8 cellular contexts compared by ENCODE assay signal in the genomic region with DNA sequence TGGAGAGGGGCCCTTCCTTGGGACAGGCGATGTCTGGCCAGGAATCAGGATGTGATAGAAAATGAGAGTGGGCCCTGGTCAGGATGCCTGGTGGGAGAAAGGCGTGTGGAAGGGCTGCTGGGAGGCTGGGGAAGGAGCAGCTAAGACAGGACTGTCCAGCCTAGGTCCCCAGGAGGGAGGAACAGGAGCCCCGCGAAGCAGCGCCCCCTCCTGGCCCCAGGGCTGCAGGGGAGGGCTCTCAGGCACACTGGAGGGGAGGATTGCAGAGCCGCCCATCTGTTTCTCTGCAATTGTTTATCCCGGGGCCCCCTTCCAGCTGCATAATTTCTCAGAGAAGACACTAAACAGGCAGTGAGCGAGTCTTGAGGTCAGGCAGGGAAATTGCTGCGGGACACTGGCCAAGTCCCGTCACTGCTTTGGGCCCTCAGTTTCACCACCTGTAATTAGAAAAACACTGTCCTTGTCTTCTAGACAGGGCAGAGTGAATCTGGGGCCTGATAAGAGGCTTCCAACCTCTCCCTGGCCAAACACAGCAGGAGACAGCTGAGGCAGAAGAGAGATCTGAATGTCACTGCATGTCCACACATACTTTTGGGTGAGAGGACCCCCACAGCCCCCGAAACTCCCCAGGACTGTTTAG. TPM values are rescaled to one million over a fixed set of nuclear protein-coding genes. Genes with fewer than 3 reads are reported as not detected.
A peak's percentile ranks its signal among the peaks of the same experiment; 100 is the strongest.
DNase-seq lines count a peak whose midpoint lies in the region; ATAC-seq and TF ChIP-seq lines count a peak whose summit lies in the region.

No MANE protein-coding gene starts in this region.

- no peak overlapping the region for H3K9ac ChIP-seq in mesendoderm (ENCODE audit: low read length)

- H3K36me3 ChIP-seq in mesendoderm (ENCODE audit: control insufficient read depth, insufficient read depth, low read length), result no peaks in the 10 kb centered on the region

- DNase-seq in Calu3 (peak; percentile 34), HL-60 (ENCODE audit: low read depth in 1 of 2, low spot score in 1 of 2) (no peak), astrocyte of the spinal cord (ENCODE audit: low read depth, low spot score) (no peak), mesendoderm (peak; percentile 43), T-helper 2 cell (no peak), NCI-H2107 (lab: John Stamatoyannopoulos, UW) (no peak)

- H3K27ac ChIP-seq in HL-60 (replicated peaks) (no peak overlapping the region), mesendoderm (ENCODE audit: low read depth, low read length) (no peak overlapping the region)

- no peak overlapping the region for H2AK5ac ChIP-seq in mesendoderm (ENCODE audit: low read length)

- H3K27me3 Mint-ChIP-seq in Calu3 (ENCODE audit: unreplicated experiment), result peaks cover 97% of the 10 kb centered on the region

- no peaks in the 10 kb centered on the region for H3K4me1 ChIP-seq in mesendoderm (ENCODE audit: control insufficient read depth, low read depth, low read length)

- H3K36me3 Mint-ChIP-seq in Calu3 (ENCODE audit: insufficient read depth, unreplicated experiment), result peaks cover 7% of the 10 kb centered on the region

- no peak for ATAC-seq in GM19452 (IDR thresholded peaks at IDR 0.05; ENCODE audit: unreplicated experiment)
- no peak for ATAC-seq in GM18868 (IDR thresholded peaks at IDR 0.05; ENCODE audit: unreplicated experiment)

- H3K4me2 ChIP-seq in mesendoderm (ENCODE audit: low read length), result no peak overlapping the region

- BruUV-seq in Calu3 (replicated peaks; lab: Mats Ljungman, UMichigan), result no TSS peak

- H3K56ac ChIP-seq in mesendoderm (ENCODE audit: low read length), result no peak overlapping the region

- H3K9me3 Mint-ChIP-seq in Calu3 (ENCODE audit: low read depth, unreplicated experiment), result no peaks in the 10 kb centered on the region

- peaks cover under 1% of the 10 kb centered on the region for H3K4me1 Mint-ChIP-seq in Calu3 (ENCODE audit: low read depth, unreplicated experiment)

- H3K23ac ChIP-seq in mesendoderm (ENCODE audit: low read length), result no peak overlapping the region

- H3K4ac ChIP-seq in mesendoderm (ENCODE audit: low read depth, low read length), result no peak overlapping the region

- H3K27me3 ChIP-seq in HL-60 (ENCODE audit: insufficient read depth, poor library complexity, severe bottlenecking), result peaks cover 41% of the 10 kb centered on the region
- H3K27me3 ChIP-seq in mesendoderm (ENCODE audit: insufficient read depth, low read length, poor library complexity), result peaks cover 21% of the 10 kb centered on the region

- H3K27ac Mint-ChIP-seq in Calu3 (ENCODE audit: unreplicated experiment), result no peak overlapping the region

- H3K79me1 ChIP-seq in mesendoderm (ENCODE audit: low read length), result no peaks in the 10 kb centered on the region

- CTCF ChIA-PET in Calu3 (lab: Charles Lee), result no interaction called here

- no peak overlapping the region for H3K4me3 Mint-ChIP-seq in Calu3 (ENCODE audit: low read depth, unreplicated experiment)

- intact Hi-C loops in Calu3 (cut with micrococcal nuclease; ENCODE audit: unreplicated experiment), result no loop called here

- no peak overlapping the region for H2BK5ac ChIP-seq in mesendoderm (ENCODE audit: low read length)

- no peak overlapping the region for H3K18ac ChIP-seq in mesendoderm (ENCODE audit: low read length)

- H4K5ac ChIP-seq in mesendoderm (ENCODE audit: low read length), result no peak overlapping the region

- no peaks in the 10 kb centered on the region for H3K79me2 ChIP-seq in mesendoderm (ENCODE audit: control insufficient read depth, insufficient read depth, low read length)

- no peak overlapping the region for H3K4me3 ChIP-seq in HL-60 (replicated peaks; ENCODE audit: insufficient read depth, low read length)
- no peak overlapping the region for H3K4me3 ChIP-seq in astrocyte of the spinal cord (ENCODE audit: low read depth, low read length)
- H3K4me3 ChIP-seq in mesendoderm (ENCODE audit: low read length), result no peak overlapping the region

- H4K8ac ChIP-seq in mesendoderm (ENCODE audit: low read depth, low read length), result no peak overlapping the region

- H2BK120ac ChIP-seq in mesendoderm (ENCODE audit: low read depth, low read length), result no peak overlapping the region

- no CpG with 5 or more reads among the region's 11 CpGs for WGBS in mesendoderm (ENCODE audit: extremely low coverage, insufficient coverage, low lambda C conversion rate)

- H2BK15ac ChIP-seq in mesendoderm (replicated peaks; ENCODE audit: low read depth), result no peak overlapping the region

- TF ChIP-seq CTCF in Calu3 (IDR thresholded peaks at IDR 0.05; ENCODE audit: unreplicated experiment) (no peak), HL-60 (IDR thresholded peaks at IDR 0.05; ENCODE audit: insufficient read depth, low read length) (peak; percentile 38), astrocyte of the spinal cord (IDR thresholded peaks at IDR 0.05; ENCODE audit: low read depth, low read length) (peak; percentile 47)

- in situ Hi-C loops in astrocyte of the spinal cord (cut with HindIII; ENCODE audit: low sequenced_read_pairs), result no loop called here

RNA-seq across cellular contexts. Expression of gene NPPC, which starts 3.9 kb away (rescaled TPM):
- not detected in 2 replicates for total RNA-seq in Calu3 (2022)
- 0.37 TPM for polyA plus RNA-seq in mesendoderm (2013, experiment 1 of 2)
- 0.22 TPM for polyA plus RNA-seq in mesendoderm (2013, experiment 2 of 2)

RNA-seq across cellular contexts. Expression of gene DIS3L2, which starts 31.4 kb away (rescaled TPM):
- total RNA-seq in Calu3 (2022), result 44.5 and 46.0 TPM in 2 replicates
- polyA plus RNA-seq in mesendoderm (2013, experiment 1 of 2), result 8.9 TPM
- 9.4 TPM for polyA plus RNA-seq in mesendoderm (2013, experiment 2 of 2)

Comparison
In these comparisons a context has a peak if more than half of its experiments do, and no peak if none do; other contexts are left out.
1. DNase-seq: peak in Calu3 (single experiment) and mesendoderm (single experiment); none in HL-60 (0 of 2), astrocyte of the spinal cord (single experiment), T-helper 2 cell (0 of 5) and NCI-H2107 (single experiment).